In the genomic region with DNA sequence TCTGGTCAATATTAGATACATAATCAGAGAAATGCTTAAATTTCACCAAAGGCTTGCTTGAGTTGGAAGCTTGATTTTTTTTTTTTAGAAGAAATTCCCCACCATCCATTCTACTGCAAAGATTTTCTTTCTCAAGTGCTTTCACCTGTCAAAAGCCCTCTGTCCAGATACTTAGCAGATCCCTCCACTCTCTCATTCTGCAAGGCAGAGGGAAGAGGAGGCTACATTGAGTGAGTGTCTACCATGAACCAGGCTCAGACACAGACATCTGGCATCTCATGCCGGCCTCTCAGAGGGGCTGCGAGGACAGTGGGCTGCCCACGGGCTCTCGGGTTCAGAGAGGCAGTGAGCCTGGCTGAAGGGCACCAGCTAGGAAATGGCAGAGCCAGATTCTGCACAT, we compare ENCODE assay signal across 32 cellular contexts.
"Had no signal": no experiment of that assay in that cellular context is flagged by ENCODE, and none has a peak within 500 bp of the region (broad histone marks: within the 10 kb centered on the region; RNA-seq: fewer than 3 reads in every experiment).

No MANE protein-coding gene starts in this region.

- DNase-seq: activated CD4-positive, alpha-beta memory T cell treated with anti-CD3 and anti-CD28 coated beads, Interleukin-2, amount 10 ng/mL, durations not matched to agents 7 days and 5 days; activated CD4-positive, alpha-beta T cell treated with anti-CD3 and anti-CD28 coated beads for 1 hour; activated CD4-positive, alpha-beta T cell treated with anti-CD3 and anti-CD28 coated beads for 48 hours; activated CD4-positive, CD25-positive, alpha-beta regulatory T cell; activated CD8-positive, alpha-beta memory T cell treated with anti-CD3 and anti-CD28 coated beads for 24 hours; activated CD8-positive, alpha-beta memory T cell treated with anti-CD3 and anti-CD28 coated beads, Interleukin-2, amount 10 ng/mL, durations not matched to agents 7 days and 5 days; activated CD8-positive, alpha-beta memory T cell treated with anti-CD3 and anti-CD28 coated beads, Interleukin-2, amount 50 U/mL, for 48 hours; activated naive CD4-positive, alpha-beta T cell; activated naive CD4-positive, alpha-beta T cell treated with anti-CD3 and anti-CD28 coated beads, Interleukin-2, amount 50 U/mL, for 16 hours; activated naive CD8-positive, alpha-beta T cell treated with anti-CD3 and anti-CD28 coated beads for 36 hours; activated T-cell treated with anti-CD3 and anti-CD28 coated beads, Interleukin-2, amount 50 U/mL, for 72 hours; amygdala; Kasumi-1; KG1; NCI-H1092; NCI-H1436 treated with DMSO at 0.1 percent for 48 hours; NCI-H1694 treated with DMSO at 0.1 percent for 48 hours; NCI-H2029; NCI-H510A; NCI-H526; NCI-H748 treated with DMSO at 0.1 percent for 48 hours; NK-92 treated with Interleukin-12 subunit alpha and Interleukin-12 subunit beta, amount 100 ng/mL, for 24 hours; PC-3; Peyer's patch; RPMI8226; SJCRH30; T1000; WERI-Rb-1 had no signal

- H3K36me3 Mint-ChIP-seq: activated CD8-positive, alpha-beta memory T cell treated with anti-CD3 and anti-CD28 coated beads, Interleukin-2, amount 10 ng/mL, durations not matched to agents 7 days and 5 days; activated naive CD8-positive, alpha-beta T cell treated with anti-CD3 and anti-CD28 coated beads for 36 hours had no signal

- H3K9me3 ChIP-seq: ascending aorta, MG63, Peyer's patch, SJCRH30 had no signal

- H3K27me3 ChIP-seq: ascending aorta, MG63, Peyer's patch, SJCRH30 had no signal

- H3K4me3 ChIP-seq: ascending aorta, cardiac muscle cell, MG63, Peyer's patch, SJCRH30 had no signal

- H3K27ac ChIP-seq: ascending aorta, cardiac muscle cell, Peyer's patch, SJCRH30, WERI-Rb-1 had no signal

- H3K9me3 Mint-ChIP-seq: activated naive CD8-positive, alpha-beta T cell treated with anti-CD3 and anti-CD28 coated beads for 36 hours; activated T-cell treated with anti-CD3 and anti-CD28 coated beads, Interleukin-2, amount 50 U/mL, for 72 hours; activated T-helper 17 cell treated with anti-CD3 and anti-CD28 coated beads, Interleukin-2, amount 50 U/mL, for 72 hours had no signal

- H3K27ac Mint-ChIP-seq: activated CD4-positive, alpha-beta memory T cell treated with anti-CD3 and anti-CD28 coated beads, Interleukin-2, amount 10 ng/mL, durations not matched to agents 7 days and 5 days; activated CD8-positive, alpha-beta memory T cell treated with anti-CD3 and anti-CD28 coated beads, Interleukin-2, amount 10 ng/mL, durations not matched to agents 7 days and 5 days; activated naive CD8-positive, alpha-beta T cell treated with anti-CD3 and anti-CD28 coated beads for 36 hours; activated T-cell treated with anti-CD3 and anti-CD28 coated beads, Interleukin-2, amount 50 U/mL, for 72 hours; activated T-helper 17 cell treated with anti-CD3 and anti-CD28 coated beads, Interleukin-2, amount 50 U/mL, for 72 hours had no signal

- H3K36me3 ChIP-seq: ascending aorta, cardiac muscle cell, MG63, Peyer's patch, SJCRH30, WERI-Rb-1 had no signal

- ATAC-seq: activated CD8-positive, alpha-beta memory T cell treated with anti-CD3 and anti-CD28 coated beads, Interleukin-2, amount 10 ng/mL, durations not matched to agents 7 days and 5 days; activated T-cell treated with anti-CD3 and anti-CD28 coated beads, Interleukin-2, amount 50 U/mL, for 72 hours; activated T-helper 17 cell treated with anti-CD3 and anti-CD28 coated beads, Interleukin-2, amount 50 U/mL, for 72 hours; PC-3 had no signal

- H3K4me3 Mint-ChIP-seq: activated CD4-positive, alpha-beta memory T cell treated with anti-CD3 and anti-CD28 coated beads, Interleukin-2, amount 10 ng/mL, durations not matched to agents 7 days and 5 days; activated CD8-positive, alpha-beta memory T cell treated with anti-CD3 and anti-CD28 coated beads, Interleukin-2, amount 10 ng/mL, durations not matched to agents 7 days and 5 days; activated naive CD8-positive, alpha-beta T cell treated with anti-CD3 and anti-CD28 coated beads for 36 hours; activated T-cell treated with anti-CD3 and anti-CD28 coated beads, Interleukin-2, amount 50 U/mL, for 72 hours; activated T-helper 17 cell treated with anti-CD3 and anti-CD28 coated beads, Interleukin-2, amount 50 U/mL, for 72 hours had no signal

- H3K27me3 Mint-ChIP-seq: activated CD4-positive, alpha-beta memory T cell treated with anti-CD3 and anti-CD28 coated beads, Interleukin-2, amount 10 ng/mL, durations not matched to agents 7 days and 5 days; activated CD8-positive, alpha-beta memory T cell treated with anti-CD3 and anti-CD28 coated beads, Interleukin-2, amount 10 ng/mL, durations not matched to agents 7 days and 5 days; activated naive CD8-positive, alpha-beta T cell treated with anti-CD3 and anti-CD28 coated beads for 36 hours had no signal

- H3K4me1 ChIP-seq: ascending aorta, Peyer's patch, SJCRH30 had no signal

- H3K4me1 Mint-ChIP-seq: activated CD4-positive, alpha-beta memory T cell treated with anti-CD3 and anti-CD28 coated beads, Interleukin-2, amount 10 ng/mL, durations not matched to agents 7 days and 5 days; activated CD8-positive, alpha-beta memory T cell treated with anti-CD3 and anti-CD28 coated beads, Interleukin-2, amount 10 ng/mL, durations not matched to agents 7 days and 5 days; activated naive CD8-positive, alpha-beta T cell treated with anti-CD3 and anti-CD28 coated beads for 36 hours had no signal
